Comparison of ENCODE assay signal across 1 cellular context in genomic region chr11:125807909-125808308, GRCh38.
TF ChIP-seq lines count a peak whose summit lies in the region.

No MANE protein-coding gene starts in this region.

TF ChIP-seq in GM23338, 12 proteins besides CTCF, POLR2A, EP300 and RAD21:
- TF ChIP-seq CREB1 (CRISPR knock-in tag; IDR thresholded peaks at IDR 0.05; ENCODE audit: low read depth), result no peak
- no peak for TF ChIP-seq EZH2 (IDR thresholded peaks at IDR 0.05; ENCODE audit: low read depth, unreplicated experiment)
- no peak for TF ChIP-seq NANOG (IDR thresholded peaks at IDR 0.05; ENCODE audit: borderline replicate concordance)
- TF ChIP-seq STAT1 (IDR thresholded peaks at IDR 0.05; ENCODE audit: unreplicated experiment), result no peak
- TF ChIP-seq REST (IDR thresholded peaks at IDR 0.05; ENCODE audit: unreplicated experiment), result no peak
- TF ChIP-seq, protein P1, sequence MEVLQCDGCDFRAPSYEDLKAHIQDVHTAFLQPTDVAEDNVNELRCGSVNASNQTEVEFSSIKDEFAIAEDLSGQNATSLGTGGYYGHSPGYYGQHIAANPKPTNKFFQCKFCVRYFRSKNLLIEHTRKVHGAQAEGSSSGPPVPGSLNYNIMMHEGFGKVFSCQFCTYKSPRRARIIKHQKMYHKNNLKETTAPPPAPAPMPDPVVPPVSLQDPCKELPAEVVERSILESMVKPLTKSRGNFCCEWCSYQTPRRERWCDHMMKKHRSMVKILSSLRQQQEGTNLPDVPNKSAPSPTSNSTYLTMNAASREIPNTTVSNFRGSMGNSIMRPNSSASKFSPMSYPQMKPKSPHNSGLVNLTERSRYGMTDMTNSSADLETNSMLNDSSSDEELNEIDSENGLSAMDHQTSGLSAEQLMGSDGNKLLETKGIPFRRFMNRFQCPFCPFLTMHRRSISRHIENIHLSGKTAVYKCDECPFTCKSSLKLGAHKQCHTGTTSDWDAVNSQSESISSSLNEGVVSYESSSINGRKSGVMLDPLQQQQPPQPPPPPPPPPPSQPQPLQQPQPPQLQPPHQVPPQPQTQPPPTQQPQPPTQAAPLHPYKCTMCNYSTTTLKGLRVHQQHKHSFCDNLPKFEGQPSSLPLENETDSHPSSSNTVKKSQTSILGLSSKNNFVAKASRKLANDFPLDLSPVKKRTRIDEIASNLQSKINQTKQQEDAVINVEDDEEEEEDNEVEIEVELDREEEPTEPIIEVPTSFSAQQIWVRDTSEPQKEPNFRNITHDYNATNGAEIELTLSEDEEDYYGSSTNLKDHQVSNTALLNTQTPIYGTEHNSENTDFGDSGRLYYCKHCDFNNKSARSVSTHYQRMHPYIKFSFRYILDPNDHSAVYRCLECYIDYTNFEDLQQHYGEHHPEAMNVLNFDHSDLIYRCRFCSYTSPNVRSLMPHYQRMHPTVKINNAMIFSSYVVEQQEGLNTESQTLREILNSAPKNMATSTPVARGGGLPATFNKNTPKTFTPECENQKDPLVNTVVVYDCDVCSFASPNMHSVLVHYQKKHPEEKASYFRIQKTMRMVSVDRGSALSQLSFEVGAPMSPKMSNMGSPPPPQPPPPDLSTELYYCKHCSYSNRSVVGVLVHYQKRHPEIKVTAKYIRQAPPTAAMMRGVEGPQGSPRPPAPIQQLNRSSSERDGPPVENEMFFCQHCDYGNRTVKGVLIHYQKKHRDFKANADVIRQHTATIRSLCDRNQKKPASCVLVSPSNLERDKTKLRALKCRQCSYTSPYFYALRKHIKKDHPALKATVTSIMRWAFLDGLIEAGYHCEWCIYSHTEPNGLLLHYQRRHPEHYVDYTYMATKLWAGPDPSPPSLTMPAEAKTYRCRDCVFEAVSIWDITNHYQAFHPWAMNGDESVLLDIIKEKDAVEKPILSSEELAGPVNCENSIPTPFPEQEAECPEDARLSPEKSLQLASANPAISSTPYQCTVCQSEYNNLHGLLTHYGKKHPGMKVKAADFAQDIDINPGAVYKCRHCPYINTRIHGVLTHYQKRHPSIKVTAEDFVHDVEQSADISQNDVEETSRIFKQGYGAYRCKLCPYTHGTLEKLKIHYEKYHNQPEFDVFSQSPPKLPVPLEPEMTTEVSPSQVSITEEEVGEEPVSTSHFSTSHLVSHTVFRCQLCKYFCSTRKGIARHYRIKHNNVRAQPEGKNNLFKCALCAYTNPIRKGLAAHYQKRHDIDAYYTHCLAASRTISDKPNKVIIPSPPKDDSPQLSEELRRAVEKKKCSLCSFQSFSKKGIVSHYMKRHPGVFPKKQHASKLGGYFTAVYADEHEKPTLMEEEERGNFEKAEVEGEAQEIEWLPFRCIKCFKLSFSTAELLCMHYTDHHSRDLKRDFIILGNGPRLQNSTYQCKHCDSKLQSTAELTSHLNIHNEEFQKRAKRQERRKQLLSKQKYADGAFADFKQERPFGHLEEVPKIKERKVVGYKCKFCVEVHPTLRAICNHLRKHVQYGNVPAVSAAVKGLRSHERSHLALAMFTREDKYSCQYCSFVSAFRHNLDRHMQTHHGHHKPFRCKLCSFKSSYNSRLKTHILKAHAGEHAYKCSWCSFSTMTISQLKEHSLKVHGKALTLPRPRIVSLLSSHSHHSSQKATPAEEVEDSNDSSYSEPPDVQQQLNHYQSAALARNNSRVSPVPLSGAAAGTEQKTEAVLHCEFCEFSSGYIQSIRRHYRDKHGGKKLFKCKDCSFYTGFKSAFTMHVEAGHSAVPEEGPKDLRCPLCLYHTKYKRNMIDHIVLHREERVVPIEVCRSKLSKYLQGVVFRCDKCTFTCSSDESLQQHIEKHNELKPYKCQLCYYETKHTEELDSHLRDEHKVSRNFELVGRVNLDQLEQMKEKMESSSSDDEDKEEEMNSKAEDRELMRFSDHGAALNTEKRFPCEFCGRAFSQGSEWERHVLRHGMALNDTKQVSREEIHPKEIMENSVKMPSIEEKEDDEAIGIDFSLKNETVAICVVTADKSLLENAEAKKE (CRISPR knock-in tag; IDR thresholded peaks at IDR 0.05), result no peak
